ENCODE assay signal across 21 cellular contexts in the genomic region with DNA sequence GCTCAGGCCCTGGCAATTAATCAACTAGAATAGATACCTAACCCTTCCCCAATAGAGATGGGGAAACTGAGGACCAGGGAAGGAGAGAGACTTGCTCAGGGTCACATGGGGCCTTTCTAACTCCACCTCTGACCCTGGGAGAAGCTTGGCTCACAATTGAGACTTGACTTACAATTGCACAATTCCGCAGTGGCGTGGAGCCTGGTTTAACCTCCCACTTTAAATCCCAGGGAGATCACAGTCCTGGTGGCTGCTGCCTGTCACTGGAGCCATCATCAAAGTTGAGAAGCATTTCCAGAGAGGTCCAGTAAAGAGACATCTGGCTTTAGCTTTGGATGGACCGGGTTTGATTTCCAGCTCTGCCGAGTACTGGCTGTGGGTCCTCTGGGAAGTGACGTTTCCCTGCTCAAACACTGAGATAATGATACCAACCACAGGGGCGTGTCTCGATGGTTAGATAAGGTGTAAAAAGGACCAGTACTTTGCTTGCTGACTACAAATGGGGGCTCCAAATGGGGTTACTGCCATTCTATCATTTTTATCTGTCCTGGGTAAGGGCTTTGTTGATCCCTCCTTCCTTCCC. TPM values are rescaled to one million over a fixed set of nuclear protein-coding genes. Genes with fewer than 3 reads are reported as not detected.
DNase-seq lines count a peak whose midpoint lies in the region; ATAC-seq and TF ChIP-seq lines count a peak whose summit lies in the region.
"Had no signal": no experiment of that assay in that cellular context is flagged by ENCODE, and none has a peak within 500 bp of the region (broad histone marks: within the 10 kb centered on the region; RNA-seq: fewer than 3 reads in every experiment).

No MANE protein-coding gene starts in this region.

- H3K36me3 Mint-ChIP-seq in activated naive CD8-positive, alpha-beta T cell: no peaks in the 10 kb centered on the region
- no peaks in the 10 kb centered on the region for H3K36me3 Mint-ChIP-seq in activated naive CD8-positive, alpha-beta T cell treated with anti-CD3 and anti-CD28 coated beads for 36 hours
- peaks cover 3% of the 10 kb centered on the region for H3K36me3 Mint-ChIP-seq in endodermal cell (ENCODE audit: low read depth)
- peaks cover 5% of the 10 kb centered on the region for H3K36me3 Mint-ChIP-seq in stimulated activated effector memory CD8-positive, alpha-beta T cell treated with anti-CD3 and anti-CD28 coated beads, Interleukin-12 subunit alpha, Interleukin-12 subunit beta, amount 100 ng/mL, for 72 hours
- peaks cover 2% of the 10 kb centered on the region for H3K36me3 Mint-ChIP-seq in activated naive CD4-positive, alpha-beta T cell treated with anti-CD3 and anti-CD28 coated beads for 36 hours (ENCODE audit: low read depth)

- no peaks in the 10 kb centered on the region for H3K4me1 ChIP-seq in endodermal cell (ENCODE audit: control insufficient read depth, insufficient read depth, low read length)
- H3K4me1 ChIP-seq in right cardiac atrium (ENCODE audit: control insufficient read depth, insufficient read depth, low read length): peaks cover 7% of the 10 kb centered on the region
- H3K4me1 ChIP-seq: prostate gland, thyroid gland had no signal

- no peaks in the 10 kb centered on the region for H3K9me3 Mint-ChIP-seq in activated naive CD8-positive, alpha-beta T cell (ENCODE audit: low read depth)
- H3K9me3 Mint-ChIP-seq in activated naive CD8-positive, alpha-beta T cell treated with anti-CD3 and anti-CD28 coated beads for 36 hours: no peaks in the 10 kb centered on the region
- no peaks in the 10 kb centered on the region for H3K9me3 Mint-ChIP-seq in endodermal cell
- H3K9me3 Mint-ChIP-seq in stimulated activated effector memory CD8-positive, alpha-beta T cell treated with anti-CD3 and anti-CD28 coated beads, Interleukin-12 subunit alpha, Interleukin-12 subunit beta, amount 100 ng/mL, for 72 hours: no peaks in the 10 kb centered on the region
- no peaks in the 10 kb centered on the region for H3K9me3 Mint-ChIP-seq in activated naive CD4-positive, alpha-beta T cell treated with anti-CD3 and anti-CD28 coated beads for 36 hours
- H3K9me3 Mint-ChIP-seq: GM23338; neural crest cell; stimulated activated naive CD8-positive, alpha-beta T cell treated with anti-CD3 and anti-CD28 coated beads, Interleukin-15, amount 100 ng/mL, for 72 hours had no signal

- WGBS in endodermal cell (ENCODE audit: insufficient coverage in 1 of 2, insufficient read length in 1 of 2), 2 experiments: 92 to 94% methylated on average over 5 to 7 of the region's 7 CpGs
- WGBS in right cardiac atrium: 45% methylated on average over 7 of the region's 7 CpGs

- peak overlapping the region; percentile 68 for H3K27ac Mint-ChIP-seq in activated naive CD8-positive, alpha-beta T cell
- no peak overlapping the region for H3K27ac Mint-ChIP-seq in activated naive CD8-positive, alpha-beta T cell treated with anti-CD3 and anti-CD28 coated beads for 36 hours
- no peak overlapping the region for H3K27ac Mint-ChIP-seq in endodermal cell
- H3K27ac Mint-ChIP-seq in stimulated activated effector memory CD8-positive, alpha-beta T cell treated with anti-CD3 and anti-CD28 coated beads, Interleukin-12 subunit alpha, Interleukin-12 subunit beta, amount 100 ng/mL, for 72 hours: peak overlapping the region; percentile 56
- no peak overlapping the region for H3K27ac Mint-ChIP-seq in activated naive CD4-positive, alpha-beta T cell treated with anti-CD3 and anti-CD28 coated beads for 36 hours
- H3K27ac Mint-ChIP-seq: activated CD4-positive, alpha-beta T cell treated with anti-CD3 and anti-CD28 coated beads for 36 hours had no signal

- intact Hi-C loops in right cardiac atrium (cut with DNase I): no loop called here
- intact Hi-C loops in activated naive CD4-positive, alpha-beta T cell treated with anti-CD3 and anti-CD28 coated beads for 36 hours (cut with micrococcal nuclease): no loop called here

- ATAC-seq in right cardiac atrium (peak; percentile 31 to 42), HG03565 (IDR thresholded peaks at IDR 0.05; ENCODE audit: unreplicated experiment) (no peak)
- ATAC-seq in stimulated activated effector memory CD8-positive, alpha-beta T cell treated with anti-CD3 and anti-CD28 coated beads, Interleukin-12 subunit alpha, Interleukin-12 subunit beta, amount 100 ng/mL, for 72 hours: no peak
- ATAC-seq: activated CD4-positive, alpha-beta T cell treated with anti-CD3 and anti-CD28 coated beads for 36 hours; GM23338; stimulated activated naive CD8-positive, alpha-beta T cell treated with anti-CD3 and anti-CD28 coated beads, Interleukin-15, amount 100 ng/mL, for 72 hours had no signal

- CTCF ChIA-PET in activated naive CD4-positive, alpha-beta T cell treated with anti-CD3 and anti-CD28 coated beads for 36 hours (lab: Charles Lee): interaction anchor here (1.1 kb wide), 1 partner anchor 39 kb away, joined by 3 read pairs; a partner anchor contains a TSS

- no peaks in the 10 kb centered on the region for H3K27me3 ChIP-seq in endodermal cell (ENCODE audit: control insufficient read depth, insufficient read depth, low read length, poor library complexity, severe bottlenecking)
- no peaks in the 10 kb centered on the region for H3K27me3 ChIP-seq in right cardiac atrium (ENCODE audit: control insufficient read depth, insufficient read depth)
- H3K27me3 ChIP-seq: thyroid gland had no signal

- H3K4me3 Mint-ChIP-seq in activated naive CD8-positive, alpha-beta T cell: no peak overlapping the region
- H3K4me3 Mint-ChIP-seq in activated naive CD8-positive, alpha-beta T cell treated with anti-CD3 and anti-CD28 coated beads for 36 hours: no peak overlapping the region
- no peak overlapping the region for H3K4me3 Mint-ChIP-seq in endodermal cell
- no peak overlapping the region for H3K4me3 Mint-ChIP-seq in stimulated activated effector memory CD8-positive, alpha-beta T cell treated with anti-CD3 and anti-CD28 coated beads, Interleukin-12 subunit alpha, Interleukin-12 subunit beta, amount 100 ng/mL, for 72 hours
- H3K4me3 Mint-ChIP-seq in activated naive CD4-positive, alpha-beta T cell treated with anti-CD3 and anti-CD28 coated beads for 36 hours: no peak overlapping the region
- H3K4me3 Mint-ChIP-seq: activated CD4-positive, alpha-beta T cell treated with anti-CD3 and anti-CD28 coated beads for 36 hours; GM23338; neural crest cell; stimulated activated naive CD8-positive, alpha-beta T cell treated with anti-CD3 and anti-CD28 coated beads, Interleukin-15, amount 100 ng/mL, for 72 hours had no signal

- H3K9me3 ChIP-seq in endodermal cell (ENCODE audit: control insufficient read depth, low read length) (no peaks in the 10 kb centered on the region), right cardiac atrium (ENCODE audit: control insufficient read depth, low read length) (no peaks in the 10 kb centered on the region)
- H3K9me3 ChIP-seq: prostate gland, thyroid gland had no signal

- peaks cover 7% of the 10 kb centered on the region for H3K4me1 Mint-ChIP-seq in activated naive CD8-positive, alpha-beta T cell (ENCODE audit: low read depth)
- peaks cover 9% of the 10 kb centered on the region for H3K4me1 Mint-ChIP-seq in activated naive CD8-positive, alpha-beta T cell treated with anti-CD3 and anti-CD28 coated beads for 36 hours
- peaks cover 11% of the 10 kb centered on the region for H3K4me1 Mint-ChIP-seq in endodermal cell
- peaks cover 19% of the 10 kb centered on the region for H3K4me1 Mint-ChIP-seq in stimulated activated effector memory CD8-positive, alpha-beta T cell treated with anti-CD3 and anti-CD28 coated beads, Interleukin-12 subunit alpha, Interleukin-12 subunit beta, amount 100 ng/mL, for 72 hours
- H3K4me1 Mint-ChIP-seq in activated naive CD4-positive, alpha-beta T cell treated with anti-CD3 and anti-CD28 coated beads for 36 hours (ENCODE audit: low read depth): peaks cover 5% of the 10 kb centered on the region

- H3K27me3 Mint-ChIP-seq in activated naive CD8-positive, alpha-beta T cell: no peaks in the 10 kb centered on the region
- no peaks in the 10 kb centered on the region for H3K27me3 Mint-ChIP-seq in activated naive CD8-positive, alpha-beta T cell treated with anti-CD3 and anti-CD28 coated beads for 36 hours
- no peaks in the 10 kb centered on the region for H3K27me3 Mint-ChIP-seq in endodermal cell (ENCODE audit: insufficient read depth)
- no peaks in the 10 kb centered on the region for H3K27me3 Mint-ChIP-seq in activated naive CD4-positive, alpha-beta T cell treated with anti-CD3 and anti-CD28 coated beads for 36 hours (ENCODE audit: low read depth)
- H3K27me3 Mint-ChIP-seq: activated CD4-positive, alpha-beta T cell treated with anti-CD3 and anti-CD28 coated beads for 36 hours; stimulated activated naive CD8-positive, alpha-beta T cell treated with anti-CD3 and anti-CD28 coated beads, Interleukin-15, amount 100 ng/mL, for 72 hours had no signal

- no peak for TF ChIP-seq CTCF in endodermal cell (conservative IDR thresholded peaks at IDR 0.05)
- no peak for TF ChIP-seq CTCF in foreskin fibroblast (IDR thresholded peaks at IDR 0.05; ENCODE audit: low read depth, low read length)

- H3K27ac ChIP-seq in endodermal cell (ENCODE audit: low read depth, low read length): no peak overlapping the region
- H3K27ac ChIP-seq in right cardiac atrium (ENCODE audit: low read length): no peak overlapping the region
- H3K27ac ChIP-seq: 22Rv1, C4-2B, prostate gland, thyroid gland had no signal

- H3K4me3 ChIP-seq in endodermal cell (ENCODE audit: low read length) (no peak overlapping the region), right cardiac atrium (ENCODE audit: low read length) (no peak overlapping the region), foreskin fibroblast (ENCODE audit: low read depth in 1 of 2, low read length in 2 of 2) (no peak overlapping the region)
- H3K4me3 ChIP-seq: GM23338, prostate gland, skin epidermis, thyroid gland had no signal

- H3K36me3 ChIP-seq in endodermal cell (ENCODE audit: control insufficient read depth, insufficient read depth, low read length): no peaks in the 10 kb centered on the region
- H3K36me3 ChIP-seq: prostate gland had no signal

- DNase-seq in activated naive CD8-positive, alpha-beta T cell treated with anti-CD3 and anti-CD28 coated beads for 36 hours: no peak
- peak; percentile 34 for DNase-seq in endodermal cell
- DNase-seq in right cardiac atrium: peak; percentile 50 to 79 (median 67)
- no peak for DNase-seq in stimulated activated effector memory CD8-positive, alpha-beta T cell treated with anti-CD3 and anti-CD28 coated beads, Interleukin-12 subunit alpha, Interleukin-12 subunit beta, amount 100 ng/mL, for 72 hours (ENCODE audit: low spot score in 2 of 2)
- DNase-seq in activated naive CD4-positive, alpha-beta T cell treated with anti-CD3 and anti-CD28 coated beads for 36 hours: no peak
- no peak for DNase-seq in foreskin fibroblast
- DNase-seq: activated CD4-positive, alpha-beta T cell treated with anti-CD3 and anti-CD28 coated beads for 36 hours; activated effector memory CD4-positive, alpha-beta T cell treated with Interleukin-2 at 50 U/mL for 16 hours; activated T-cell treated with anti-CD3 and anti-CD28 coated beads for 4 hours; NCI-H2081; NCI-H345; stimulated activated naive CD8-positive, alpha-beta T cell treated with anti-CD3 and anti-CD28 coated beads, Interleukin-15, amount 100 ng/mL, for 72 hours; thyroid gland had no signal

- H3K9ac ChIP-seq in endodermal cell (ENCODE audit: extremely low read depth, low read length, poor library complexity, severe bottlenecking): no peak overlapping the region

RNA-seq across cellular contexts. Expression of a gene that starts 39.3 kb away (rescaled TPM):
- 1 to 10 TPM; 3.4 to 4.5 TPM for total RNA-seq in activated naive CD8-positive, alpha-beta T cell treated with anti-CD3 and anti-CD28 coated beads for 36 hours
- total RNA-seq in endodermal cell (1 to 10 TPM; 5.1 to 6.0 TPM), right cardiac atrium (1 to 10 TPM; 2.2 to 4.4 (median 3.2) TPM)
- 9.4 TPM for polyA plus RNA-seq in endodermal cell (2013, experiment 1 of 2)
- polyA plus RNA-seq in endodermal cell (2013, experiment 2 of 2): 8.0 TPM
- polyA plus RNA-seq in right cardiac atrium: 1.8 TPM
- 1 to 10 TPM; 1.5 TPM for total RNA-seq in activated naive CD4-positive, alpha-beta T cell treated with anti-CD3 and anti-CD28 coated beads for 36 hours

Comparison
In these comparisons a context has a peak if more than half of its experiments do, and no peak if none do; other contexts are left out.
1. H3K27ac Mint-ChIP-seq: peak in activated naive CD8-positive, alpha-beta T cell (single experiment) and stimulated activated effector memory CD8-positive, alpha-beta T cell treated with anti-CD3 and anti-CD28 coated beads, Interleukin-12 subunit alpha, Interleukin-12 subunit beta, amount 100 ng/mL, for 72 hours (single experiment); none in activated naive CD8-positive, alpha-beta T cell treated with anti-CD3 and anti-CD28 coated beads for 36 hours (single experiment), endodermal cell (single experiment) and activated naive CD4-positive, alpha-beta T cell treated with anti-CD3 and anti-CD28 coated beads for 36 hours (single experiment).
2. DNase-seq: peak in endodermal cell (single experiment) and right cardiac atrium (3 of 3); none in activated naive CD8-positive, alpha-beta T cell treated with anti-CD3 and anti-CD28 coated beads for 36 hours (single experiment), stimulated activated effector memory CD8-positive, alpha-beta T cell treated with anti-CD3 and anti-CD28 coated beads, Interleukin-12 subunit alpha, Interleukin-12 subunit beta, amount 100 ng/mL, for 72 hours (0 of 2), activated naive CD4-positive, alpha-beta T cell treated with anti-CD3 and anti-CD28 coated beads for 36 hours (single experiment) and foreskin fibroblast (0 of 2).
3. ATAC-seq: peak in right cardiac atrium (2 of 2); none in stimulated activated effector memory CD8-positive, alpha-beta T cell treated with anti-CD3 and anti-CD28 coated beads, Interleukin-12 subunit alpha, Interleukin-12 subunit beta, amount 100 ng/mL, for 72 hours (single experiment) and HG03565 (single experiment).